28 cellular contexts compared by ENCODE assay signal in genomic region chr9:136460772-136461325, GRCh38. TPM values are rescaled to one million over a fixed set of nuclear protein-coding genes. Genes with fewer than 3 reads are reported as not detected.
A peak's percentile ranks its signal among the peaks of the same experiment; 100 is the strongest.
DNase-seq lines count a peak whose midpoint lies in the region; ATAC-seq, FAIRE-seq and TF ChIP-seq lines count a peak whose summit lies in the region.
"Had no signal": no experiment of that assay in that cellular context is flagged by ENCODE, and none has a peak within 500 bp of the region (broad histone marks: within the 10 kb centered on the region; RNA-seq: fewer than 3 reads in every experiment).

No MANE protein-coding gene starts in this region.

- H3K9me3 Mint-ChIP-seq in activated T-helper 2 cell treated with anti-CD3 and anti-CD28 coated beads, Interferon-gamma antibody, Interleukin-2, Interleukin-4, amounts not matched to agents 10 μg/mL and 5 μg/mL and 100 μg/mL, durations not matched to agents 14 hours and 24 hours and 36 hours: no peaks in the 10 kb centered on the region
- H3K9me3 Mint-ChIP-seq: CD4-positive, alpha-beta memory T cell; CD4-positive, CD25-positive, alpha-beta regulatory T cell; CD8-positive, alpha-beta memory T cell had no signal

- H3K27me3 ChIP-seq in HepG2 (ENCODE audit: control insufficient read depth in 1 of 2, insufficient read depth in 2 of 2, low read length in 2 of 2) (no peaks in the 10 kb centered on the region), right lobe of liver (no peaks in the 10 kb centered on the region)
- H3K27me3 ChIP-seq: BE2C, BLaER1 had no signal

- CTCF ChIA-PET in HepG2 (lab: Yijun Ruan, JAX; ENCODE audit: low intra/inter-chr PET ratio, low total read pairs): no interaction called here
- CTCF ChIA-PET in HEK293 (lab: Yijun Ruan, JAX): interaction anchor here (0.6 to 1.7 kb wide), 5 partner anchors 20 to 171 kb away, joined by 3 to 5 read pairs (median 3); no protein-coding TSS in a partner anchor

- TF ChIP-seq EP300 in HepG2 (IDR thresholded peaks at IDR 0.05; ENCODE audit: low read depth in 2 of 2, low read length in 2 of 2): no peak
- no peak for TF ChIP-seq EP300 in HepG2 (CRISPR knock-in tag; IDR thresholded peaks at IDR 0.05; ENCODE audit: borderline replicate concordance)

- no peak overlapping the region for H3K4me3 Mint-ChIP-seq in activated T-helper 2 cell treated with anti-CD3 and anti-CD28 coated beads, Interferon-gamma antibody, Interleukin-2, Interleukin-4, amounts not matched to agents 10 μg/mL and 5 μg/mL and 100 μg/mL, durations not matched to agents 14 hours and 24 hours and 36 hours (ENCODE audit: low read depth)
- H3K4me3 Mint-ChIP-seq: CD14-positive monocyte; CD4-positive, alpha-beta memory T cell; CD4-positive, CD25-positive, alpha-beta regulatory T cell; CD8-positive, alpha-beta memory T cell had no signal

- TF ChIP-seq CTCF in HepG2 (CRISPR knock-in tag; IDR thresholded peaks at IDR 0.05): no peak
- TF ChIP-seq CTCF in right lobe of liver (IDR thresholded peaks at IDR 0.05): no peak
- TF ChIP-seq CTCF in HEK293 (tag by site-specific recombination; IDR thresholded peaks at IDR 0.05): no peak

- H3K27ac ChIP-seq in HepG2 (ENCODE audit: extremely low read length, insufficient read depth, low read length) (no peak overlapping the region), right lobe of liver (no peak overlapping the region), HEK293 (ENCODE audit: extremely low read depth, low read depth, low read length) (no peak overlapping the region)
- H3K27ac ChIP-seq: BLaER1 had no signal

- H3K4me1 ChIP-seq in HepG2 (ENCODE audit: insufficient read depth, low read length) (no peaks in the 10 kb centered on the region), right lobe of liver (no peaks in the 10 kb centered on the region), HEK293 (ENCODE audit: control insufficient read depth, insufficient read depth, low read length) (no peaks in the 10 kb centered on the region)
- H3K4me1 ChIP-seq: BE2C had no signal

- H3K4me1 Mint-ChIP-seq in activated T-helper 2 cell treated with anti-CD3 and anti-CD28 coated beads, Interferon-gamma antibody, Interleukin-2, Interleukin-4, amounts not matched to agents 10 μg/mL and 5 μg/mL and 100 μg/mL, durations not matched to agents 14 hours and 24 hours and 36 hours (ENCODE audit: low read depth): no peaks in the 10 kb centered on the region
- H3K4me1 Mint-ChIP-seq: CD14-positive monocyte; CD4-positive, alpha-beta memory T cell; CD8-positive, alpha-beta memory T cell had no signal

- no peak overlapping the region for H2AFZ ChIP-seq in HepG2 (ENCODE audit: low read length)

- H3K9me3 ChIP-seq in HepG2 (ENCODE audit: low read length) (no peaks in the 10 kb centered on the region), right lobe of liver (no peaks in the 10 kb centered on the region), HEK293 (ENCODE audit: control insufficient read depth, insufficient read depth, low read depth, low read length) (no peaks in the 10 kb centered on the region)
- H3K9me3 ChIP-seq: BE2C, BLaER1 had no signal

- no peak overlapping the region for H3K27ac Mint-ChIP-seq in activated T-helper 2 cell treated with anti-CD3 and anti-CD28 coated beads, Interferon-gamma antibody, Interleukin-2, Interleukin-4, amounts not matched to agents 10 μg/mL and 5 μg/mL and 100 μg/mL, durations not matched to agents 14 hours and 24 hours and 36 hours
- H3K27ac Mint-ChIP-seq: CD4-positive, alpha-beta memory T cell; CD4-positive, CD25-positive, alpha-beta regulatory T cell; CD8-positive, alpha-beta memory T cell had no signal

- WGBS in HepG2 (ENCODE audit: low lambda C conversion rate): 98% methylated on average over 17 of the region's 23 CpGs
- WGBS in right lobe of liver (ENCODE audit: insufficient coverage, low coverage, low lambda C conversion rate, missing lambda C conversion rate): 94% methylated on average over 19 of the region's 23 CpGs

- H3K4me3 ChIP-seq in HepG2 (replicated peaks in 1 of 3; ENCODE audit: insufficient read depth in 1 of 3, low read depth in 2 of 3, low read length in 3 of 3) (no peak overlapping the region), right lobe of liver (no peak overlapping the region), HEK293 (ENCODE audit: low read depth, low read length) (no peak overlapping the region)
- H3K4me3 ChIP-seq: BLaER1 had no signal

- H3K27me3 Mint-ChIP-seq in activated T-helper 2 cell treated with anti-CD3 and anti-CD28 coated beads, Interferon-gamma antibody, Interleukin-2, Interleukin-4, amounts not matched to agents 10 μg/mL and 5 μg/mL and 100 μg/mL, durations not matched to agents 14 hours and 24 hours and 36 hours (ENCODE audit: low read depth): no peaks in the 10 kb centered on the region
- H3K27me3 Mint-ChIP-seq: CD4-positive, alpha-beta memory T cell; CD4-positive, CD25-positive, alpha-beta regulatory T cell; CD8-positive, alpha-beta memory T cell had no signal

- no peak for TF ChIP-seq RAD21 in HepG2 (CRISPR knock-in tag; IDR thresholded peaks at IDR 0.05)

- no peak overlapping the region for H3K9ac ChIP-seq in HepG2 (ENCODE audit: insufficient read depth, low read depth, low read length)
- H3K9ac ChIP-seq: BLaER1 had no signal

- H3K36me3 ChIP-seq in HepG2 (replicated peaks in 1 of 2; ENCODE audit: control insufficient read depth in 1 of 2, insufficient read depth in 2 of 2, low read length in 2 of 2) (peaks cover 46 to 89% of the 10 kb centered on the region in 2 experiments; a peak in 4 of 5 replicates), right lobe of liver (peaks cover 30 to 100% (median 71%) of the 10 kb centered on the region in 4 donors), HEK293 (ENCODE audit: control insufficient read depth in 2 of 2, insufficient read depth in 1 of 2, low read length in 2 of 2) (peaks cover 34 to 95% of the 10 kb centered on the region in 2 experiments)

- H4K20me1 ChIP-seq in HepG2 (ENCODE audit: insufficient read depth, low read length): no peaks in the 10 kb centered on the region

- POLR2A ChIA-PET in HepG2 (lab: Yijun Ruan, JAX) (interaction anchor here (0.7 kb wide), 1 partner anchor 16 kb away, joined by 3 read pairs; no protein-coding TSS in a partner anchor), HEK293 (lab: Yijun Ruan, JAX) (interaction anchor here (0.5 to 0.7 kb wide), 2 partner anchors 11 to 258 kb away, joined by 3 read pairs; no protein-coding TSS in a partner anchor)

- intact Hi-C loops in HepG2 (cut with micrococcal nuclease; ENCODE audit: unreplicated experiment): no loop called here
- intact Hi-C loops in right lobe of liver (cut with DNase I): no loop called here
- intact Hi-C loops in activated T-helper 2 cell treated with anti-CD3 and anti-CD28 coated beads, Interferon-gamma antibody, Interleukin-2, Interleukin-4, amounts not matched to agents 10 μg/mL and 5 μg/mL and 100 μg/mL, durations not matched to agents 14 hours and 24 hours and 36 hours (cut with micrococcal nuclease): no loop called here

- no peaks in the 10 kb centered on the region for H3K79me2 ChIP-seq in HepG2 (ENCODE audit: insufficient read depth, low read length)

- no peak for FAIRE-seq in HepG2 (lab: Jason Lieb, UNC)
- FAIRE-seq: A204.1, G401.6, GM12891, GM18507 had no signal

- in situ Hi-C loops in HepG2 (cut with HindIII; ENCODE audit: extremely low pct_ligation_motif_present, low pct_unique_long_range_greater_than_20kb): no loop called here

- ATAC-seq in HepG2: no peak
- no peak for ATAC-seq in right lobe of liver
- ATAC-seq in esophagus mucosa: peak; percentile 18
- no peak for ATAC-seq in GM18505 (IDR thresholded peaks at IDR 0.05; ENCODE audit: unreplicated experiment)

- no TSS peak for BruUV-seq in HepG2 (replicated peaks; lab: Mats Ljungman, UMichigan)

- H3K36me3 Mint-ChIP-seq in activated T-helper 2 cell treated with anti-CD3 and anti-CD28 coated beads, Interferon-gamma antibody, Interleukin-2, Interleukin-4, amounts not matched to agents 10 μg/mL and 5 μg/mL and 100 μg/mL, durations not matched to agents 14 hours and 24 hours and 36 hours (ENCODE audit: low read depth): peaks cover 79% of the 10 kb centered on the region

- no peak overlapping the region for H3K4me2 ChIP-seq in HepG2 (ENCODE audit: low read depth, low read length)
- H3K4me2 ChIP-seq: BLaER1 had no signal

- TF ChIP-seq POLR2A in HepG2 (IDR thresholded peaks at IDR 0.05; ENCODE audit: insufficient read depth in 1 of 2, low read depth in 2 of 2, low read length in 2 of 2) (no peak), right lobe of liver (IDR thresholded peaks at IDR 0.05) (no peak), GM18505 (IDR thresholded peaks at IDR 0.05; ENCODE audit: borderline replicate concordance, extremely low read depth, insufficient read depth, insufficient read length) (no peak)

- DNase-seq in HepG2 (ENCODE audit: low spot score) (no peak), right lobe of liver (no peak), NOMO-1 (lab: John Stamatoyannopoulos, UW; ENCODE audit: unreplicated experiment in 2 of 2) (no peak)
- no peak for DNase-seq in activated T-helper 2 cell treated with anti-CD3 and anti-CD28 coated beads, Interferon-gamma antibody, Interleukin-2, Interleukin-4, amounts not matched to agents 10 μg/mL and 5 μg/mL and 100 μg/mL, durations not matched to agents 14 hours and 24 hours and 36 hours (ENCODE audit: low spot score)
- DNase-seq: 8988T; ACHN; BE2C; C1 segment of cervical spinal cord; CD4-positive, CD25-positive, alpha-beta regulatory T cell; CD8-positive, alpha-beta memory T cell; COR-L47; DMS 273 treated with DMSO at 0.1 percent for 48 hours; DMS153; DMS53; DMS79; DND-41; EL; GF-D8 had no signal

RNA-seq across cellular contexts. Expression of gene INPP5E, which starts 21.2 kb away (rescaled TPM):
- total RNA-seq in HepG2 (2016; rRNA removed; fragmentation: Illumina TruSeq; extraction: Trizol) (3.0 and 5.5 TPM in 2 replicates), right lobe of liver (1 to 10 TPM; 5.9 to 7.6 (median 6.0) TPM), esophagus mucosa (5.7 TPM)
- 0.91 and 1.3 TPM in 2 replicates for total RNA-seq in HepG2 (2016; cell fraction: cytosol; rRNA removed; fragmentation: Illumina TruSeq; extraction: Trizol; ENCODE audit: low read depth)
- 2.7 and 5.4 TPM in 2 replicates for total RNA-seq in HepG2 (2016; cell fraction: insoluble cytoplasmic fraction; rRNA removed; fragmentation: Illumina TruSeq; extraction: Trizol)
- total RNA-seq in HepG2 (2016; cell fraction: membrane; rRNA removed; fragmentation: Illumina TruSeq; extraction: Trizol): 3.3 and 3.4 TPM in 2 replicates
- 5.6 and 6.0 TPM in 2 replicates for total RNA-seq in HepG2 (2016; cell fraction: nucleus; rRNA removed; fragmentation: Illumina TruSeq; extraction: Trizol)
- 5.5 and 7.5 TPM in 2 replicates for polyA plus RNA-seq in HepG2 (2011; rRNA removed)
- 3.2 and 4.1 TPM in 2 replicates for polyA plus RNA-seq in HepG2 (2011; cell fraction: cytosol; rRNA removed)
- 45.5 and 51.1 TPM in 2 replicates for polyA plus RNA-seq in HepG2 (2011; cell fraction: nucleus; rRNA removed)
- polyA plus RNA-seq in HepG2 (2012): 3.7 and 5.4 TPM in 2 replicates
- 0.89 and 1.0 TPM in 2 replicates for polyA plus RNA-seq in HepG2 (2016; cell fraction: cytosol; fragmentation: Illumina TruSeq; extraction: Trizol; ENCODE audit: low read depth)
- polyA plus RNA-seq in HepG2 (2016; cell fraction: insoluble cytoplasmic fraction; fragmentation: Illumina TruSeq; extraction: Trizol; ENCODE audit: low read depth): 4.0 and 5.3 TPM in 2 replicates
- polyA plus RNA-seq in HepG2 (2016; cell fraction: membrane; fragmentation: Illumina TruSeq; extraction: Trizol; ENCODE audit: low read depth): 2.6 and 3.1 TPM in 2 replicates
- polyA plus RNA-seq in HepG2 (2016; cell fraction: nucleus; fragmentation: Illumina TruSeq; extraction: Trizol; ENCODE audit: insufficient read depth, low read depth): 22.1 and 22.8 TPM in 2 replicates
- 5.4 and 5.9 TPM in 2 replicates for polyA minus RNA-seq in HepG2 (2011; rRNA and poly(A)+ RNA removed; ENCODE audit: low replicate concordance)
- polyA minus RNA-seq in HepG2 (2011; cell fraction: cytosol; rRNA and poly(A)+ RNA removed): 2.7 and 3.1 TPM in 2 replicates
- 5.8 and 7.5 TPM in 2 replicates for polyA minus RNA-seq in HepG2 (2011; cell fraction: nucleus; rRNA and poly(A)+ RNA removed)
- total RNA-seq in activated T-helper 2 cell treated with anti-CD3 and anti-CD28 coated beads, Interferon-gamma antibody, Interleukin-2, Interleukin-4, amounts not matched to agents 10 μg/mL and 5 μg/mL and 100 μg/mL, durations not matched to agents 14 hours and 24 hours and 36 hours: 20.8 and 21.8 TPM in 2 replicates

RNA-seq across cellular contexts. Expression of gene SEC16A, which starts 22.0 kb away (rescaled TPM):
- total RNA-seq in HepG2 (2016; rRNA removed; fragmentation: Illumina TruSeq; extraction: Trizol) (15.9 and 27.7 TPM in 2 replicates), right lobe of liver (100 to 1,000 TPM in 2 of 6 experiments, 10 to 100 TPM in 4; 46.9 to 108 (median 72.0) TPM), esophagus mucosa (32.0 TPM)
- 3.9 TPM in 2 replicates for total RNA-seq in HepG2 (2016; cell fraction: cytosol; rRNA removed; fragmentation: Illumina TruSeq; extraction: Trizol; ENCODE audit: low read depth)
- total RNA-seq in HepG2 (2016; cell fraction: insoluble cytoplasmic fraction; rRNA removed; fragmentation: Illumina TruSeq; extraction: Trizol): 15.7 and 21.0 TPM in 2 replicates
- total RNA-seq in HepG2 (2016; cell fraction: membrane; rRNA removed; fragmentation: Illumina TruSeq; extraction: Trizol): 12.2 and 12.3 TPM in 2 replicates
- total RNA-seq in HepG2 (2016; cell fraction: nucleus; rRNA removed; fragmentation: Illumina TruSeq; extraction: Trizol): 25.4 and 28.9 TPM in 2 replicates
- polyA plus RNA-seq in HepG2 (2011; rRNA removed): 17.9 and 18.9 TPM in 2 replicates
- 12.7 and 13.2 TPM in 2 replicates for polyA plus RNA-seq in HepG2 (2011; cell fraction: cytosol; rRNA removed)
- 71.0 and 81.7 TPM in 2 replicates for polyA plus RNA-seq in HepG2 (2011; cell fraction: nucleus; rRNA removed)
- polyA plus RNA-seq in HepG2 (2012): 26.1 and 28.5 TPM in 2 replicates
- 2.6 and 3.4 TPM in 2 replicates for polyA plus RNA-seq in HepG2 (2016; cell fraction: cytosol; fragmentation: Illumina TruSeq; extraction: Trizol; ENCODE audit: low read depth)
- polyA plus RNA-seq in HepG2 (2016; cell fraction: insoluble cytoplasmic fraction; fragmentation: Illumina TruSeq; extraction: Trizol; ENCODE audit: low read depth): 29.5 and 38.6 TPM in 2 replicates
- 7.1 and 8.4 TPM in 2 replicates for polyA plus RNA-seq in HepG2 (2016; cell fraction: membrane; fragmentation: Illumina TruSeq; extraction: Trizol; ENCODE audit: low read depth)
- polyA plus RNA-seq in HepG2 (2016; cell fraction: nucleus; fragmentation: Illumina TruSeq; extraction: Trizol; ENCODE audit: insufficient read depth, low read depth): 72.9 and 74.4 TPM in 2 replicates
- polyA minus RNA-seq in HepG2 (2011; rRNA and poly(A)+ RNA removed; ENCODE audit: low replicate concordance): 29.0 and 33.5 TPM in 2 replicates
- 27.1 and 28.7 TPM in 2 replicates for polyA minus RNA-seq in HepG2 (2011; cell fraction: cytosol; rRNA and poly(A)+ RNA removed)
- 24.8 and 24.9 TPM in 2 replicates for polyA minus RNA-seq in HepG2 (2011; cell fraction: nucleus; rRNA and poly(A)+ RNA removed)
- total RNA-seq in activated T-helper 2 cell treated with anti-CD3 and anti-CD28 coated beads, Interferon-gamma antibody, Interleukin-2, Interleukin-4, amounts not matched to agents 10 μg/mL and 5 μg/mL and 100 μg/mL, durations not matched to agents 14 hours and 24 hours and 36 hours: 74.5 and 77.5 TPM in 2 replicates

RNA-seq across cellular contexts. Expression of gene PMPCA, which starts 50.4 kb away (rescaled TPM):
- 75.7 and 88.4 TPM in 2 replicates for total RNA-seq in HepG2 (2016; rRNA removed; fragmentation: Illumina TruSeq; extraction: Trizol)
- total RNA-seq in HepG2 (2016; cell fraction: cytosol; rRNA removed; fragmentation: Illumina TruSeq; extraction: Trizol; ENCODE audit: low read depth): 14.1 and 15.7 TPM in 2 replicates
- 70.5 and 92.4 TPM in 2 replicates for total RNA-seq in HepG2 (2016; cell fraction: insoluble cytoplasmic fraction; rRNA removed; fragmentation: Illumina TruSeq; extraction: Trizol)
- 21.9 and 22.0 TPM in 2 replicates for total RNA-seq in HepG2 (2016; cell fraction: membrane; rRNA removed; fragmentation: Illumina TruSeq; extraction: Trizol)
- 58.2 and 62.3 TPM in 2 replicates for total RNA-seq in HepG2 (2016; cell fraction: nucleus; rRNA removed; fragmentation: Illumina TruSeq; extraction: Trizol)
- 70.2 and 80.2 TPM in 2 replicates for polyA plus RNA-seq in HepG2 (2011; rRNA removed)
- 44.9 and 55.2 TPM in 2 replicates for polyA plus RNA-seq in HepG2 (2011; cell fraction: cytosol; rRNA removed)
- polyA plus RNA-seq in HepG2 (2011; cell fraction: nucleus; rRNA removed): 206 and 222 TPM in 2 replicates
- 41.5 and 108 TPM in 2 replicates for polyA plus RNA-seq in HepG2 (2012)
- 10.1 and 10.7 TPM in 2 replicates for polyA plus RNA-seq in HepG2 (2016; cell fraction: cytosol; fragmentation: Illumina TruSeq; extraction: Trizol; ENCODE audit: low read depth)
- 86.9 and 90.6 TPM in 2 replicates for polyA plus RNA-seq in HepG2 (2016; cell fraction: insoluble cytoplasmic fraction; fragmentation: Illumina TruSeq; extraction: Trizol; ENCODE audit: low read depth)
- 13.3 and 15.7 TPM in 2 replicates for polyA plus RNA-seq in HepG2 (2016; cell fraction: membrane; fragmentation: Illumina TruSeq; extraction: Trizol; ENCODE audit: low read depth)
- 114 and 129 TPM in 2 replicates for polyA plus RNA-seq in HepG2 (2016; cell fraction: nucleus; fragmentation: Illumina TruSeq; extraction: Trizol; ENCODE audit: insufficient read depth, low read depth)
- 57.2 and 74.5 TPM in 2 replicates for polyA minus RNA-seq in HepG2 (2011; rRNA and poly(A)+ RNA removed; ENCODE audit: low replicate concordance)
- polyA minus RNA-seq in HepG2 (2011; cell fraction: cytosol; rRNA and poly(A)+ RNA removed): 22.3 and 23.8 TPM in 2 replicates
- polyA minus RNA-seq in HepG2 (2011; cell fraction: nucleus; rRNA and poly(A)+ RNA removed): 42.0 and 54.2 TPM in 2 replicates
- 10 to 100 TPM; 49.6 to 64.9 (median 52.8) TPM for total RNA-seq in right lobe of liver
- 29.4 TPM for total RNA-seq in esophagus mucosa
- total RNA-seq in activated T-helper 2 cell treated with anti-CD3 and anti-CD28 coated beads, Interferon-gamma antibody, Interleukin-2, Interleukin-4, amounts not matched to agents 10 μg/mL and 5 μg/mL and 100 μg/mL, durations not matched to agents 14 hours and 24 hours and 36 hours: 111 TPM in 2 replicates

RNA-seq across cellular contexts. Expression of gene ENTR1, which starts 50.4 kb away (rescaled TPM):
- total RNA-seq in HepG2 (2016; rRNA removed; fragmentation: Illumina TruSeq; extraction: Trizol) (56.6 and 76.4 TPM in 2 replicates), right lobe of liver (10 to 100 TPM; 27.9 to 53.5 (median 35.4) TPM), esophagus mucosa (22.8 TPM)
- total RNA-seq in HepG2 (2016; cell fraction: cytosol; rRNA removed; fragmentation: Illumina TruSeq; extraction: Trizol; ENCODE audit: low read depth): 47.6 and 52.6 TPM in 2 replicates
- 51.9 and 75.7 TPM in 2 replicates for total RNA-seq in HepG2 (2016; cell fraction: insoluble cytoplasmic fraction; rRNA removed; fragmentation: Illumina TruSeq; extraction: Trizol)
- 90.1 and 92.9 TPM in 2 replicates for total RNA-seq in HepG2 (2016; cell fraction: membrane; rRNA removed; fragmentation: Illumina TruSeq; extraction: Trizol)
- 59.2 and 73.6 TPM in 2 replicates for total RNA-seq in HepG2 (2016; cell fraction: nucleus; rRNA removed; fragmentation: Illumina TruSeq; extraction: Trizol)
- polyA plus RNA-seq in HepG2 (2011; rRNA removed): 70.1 and 84.2 TPM in 2 replicates
- 35.5 and 40.6 TPM in 2 replicates for polyA plus RNA-seq in HepG2 (2011; cell fraction: cytosol; rRNA removed)
- polyA plus RNA-seq in HepG2 (2011; cell fraction: nucleus; rRNA removed): 236 and 246 TPM in 2 replicates
- 48.1 and 65.0 TPM in 2 replicates for polyA plus RNA-seq in HepG2 (2012)
- 47.0 and 48.8 TPM in 2 replicates for polyA plus RNA-seq in HepG2 (2016; cell fraction: cytosol; fragmentation: Illumina TruSeq; extraction: Trizol; ENCODE audit: low read depth)
- polyA plus RNA-seq in HepG2 (2016; cell fraction: insoluble cytoplasmic fraction; fragmentation: Illumina TruSeq; extraction: Trizol; ENCODE audit: low read depth): 57.5 and 58.8 TPM in 2 replicates
- polyA plus RNA-seq in HepG2 (2016; cell fraction: membrane; fragmentation: Illumina TruSeq; extraction: Trizol; ENCODE audit: low read depth): 70.9 TPM in 2 replicates
- 178 and 194 TPM in 2 replicates for polyA plus RNA-seq in HepG2 (2016; cell fraction: nucleus; fragmentation: Illumina TruSeq; extraction: Trizol; ENCODE audit: insufficient read depth, low read depth)
- 57.8 and 122 TPM in 2 replicates for polyA minus RNA-seq in HepG2 (2011; rRNA and poly(A)+ RNA removed; ENCODE audit: low replicate concordance)
- 17.6 and 22.7 TPM in 2 replicates for polyA minus RNA-seq in HepG2 (2011; cell fraction: cytosol; rRNA and poly(A)+ RNA removed)
- 46.1 and 48.1 TPM in 2 replicates for polyA minus RNA-seq in HepG2 (2011; cell fraction: nucleus; rRNA and poly(A)+ RNA removed)
- 66.4 and 75.6 TPM in 2 replicates for total RNA-seq in activated T-helper 2 cell treated with anti-CD3 and anti-CD28 coated beads, Interferon-gamma antibody, Interleukin-2, Interleukin-4, amounts not matched to agents 10 μg/mL and 5 μg/mL and 100 μg/mL, durations not matched to agents 14 hours and 24 hours and 36 hours
